In the genomic region with DNA sequence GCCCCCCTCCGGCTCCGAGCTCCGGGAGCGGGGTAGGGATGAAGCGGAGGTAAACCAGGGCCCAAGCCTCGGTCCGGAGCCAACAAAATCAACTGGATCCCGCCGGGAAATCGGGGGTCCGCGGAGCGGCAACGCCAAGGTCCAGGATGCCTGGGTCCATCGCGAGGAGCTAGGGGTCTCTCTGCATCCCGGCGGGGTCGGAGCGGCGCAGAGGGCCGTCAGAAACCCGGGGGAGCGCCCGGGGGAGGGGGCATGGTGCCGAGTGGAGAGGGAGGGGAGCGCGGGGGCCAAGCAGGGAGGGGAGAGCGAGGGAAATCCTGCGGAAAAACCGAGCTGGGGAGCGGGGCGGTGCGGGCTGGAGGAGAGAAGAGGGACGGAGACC, we compare ENCODE assay signal across 16 cellular contexts. TPM values are rescaled to one million over a fixed set of nuclear protein-coding genes. Genes with fewer than 3 reads are reported as not detected.
A peak's percentile ranks its signal among the peaks of the same experiment; 100 is the strongest.
DNase-seq lines count a peak whose midpoint lies in the region; TF ChIP-seq lines count a peak whose summit lies in the region.
"Had no signal": no experiment of that assay in that cellular context is flagged by ENCODE, and none has a peak within 500 bp of the region (broad histone marks: within the 10 kb centered on the region; RNA-seq: fewer than 3 reads in every experiment).

No MANE protein-coding gene starts in this region.

- H3K27ac Mint-ChIP-seq in nephron = no peak overlapping the region
- no peak overlapping the region for H3K27ac Mint-ChIP-seq in activated T-helper 2 cell treated with anti-CD3 and anti-CD28 coated beads, Interferon-gamma antibody, Interleukin-2, Interleukin-4, amounts not matched to agents 10 μg/mL and 5 μg/mL and 100 μg/mL, durations not matched to agents 14 hours and 24 hours and 36 hours
- H3K27ac Mint-ChIP-seq: CD8-positive, alpha-beta T cell had no signal

- H3K27me3 ChIP-seq in HUES6 (ENCODE audit: control insufficient read depth, insufficient read depth, low read length) (peaks cover 93% of the 10 kb centered on the region), tibial artery (peaks cover 3 to 65% of the 10 kb centered on the region in 2 donors)

- H3K27me3 Mint-ChIP-seq in nephron (ENCODE audit: low read depth) = peaks cover 41% of the 10 kb centered on the region
- peaks cover 32% of the 10 kb centered on the region for H3K27me3 Mint-ChIP-seq in activated T-helper 2 cell treated with anti-CD3 and anti-CD28 coated beads, Interferon-gamma antibody, Interleukin-2, Interleukin-4, amounts not matched to agents 10 μg/mL and 5 μg/mL and 100 μg/mL, durations not matched to agents 14 hours and 24 hours and 36 hours (ENCODE audit: low read depth)

- peaks cover 39% of the 10 kb centered on the region for H3K4me1 Mint-ChIP-seq in nephron
- no peaks in the 10 kb centered on the region for H3K4me1 Mint-ChIP-seq in activated T-helper 2 cell treated with anti-CD3 and anti-CD28 coated beads, Interferon-gamma antibody, Interleukin-2, Interleukin-4, amounts not matched to agents 10 μg/mL and 5 μg/mL and 100 μg/mL, durations not matched to agents 14 hours and 24 hours and 36 hours (ENCODE audit: low read depth)

- H3K36me3 Mint-ChIP-seq in nephron (ENCODE audit: low read depth) = no peaks in the 10 kb centered on the region
- no peaks in the 10 kb centered on the region for H3K36me3 Mint-ChIP-seq in activated T-helper 2 cell treated with anti-CD3 and anti-CD28 coated beads, Interferon-gamma antibody, Interleukin-2, Interleukin-4, amounts not matched to agents 10 μg/mL and 5 μg/mL and 100 μg/mL, durations not matched to agents 14 hours and 24 hours and 36 hours (ENCODE audit: low read depth)
- H3K36me3 Mint-ChIP-seq: CD8-positive, alpha-beta T cell had no signal

- peak overlapping the region; percentile 95 to 97 (median 97) for H3K4me3 Mint-ChIP-seq in nephron
- H3K4me3 Mint-ChIP-seq in activated T-helper 2 cell treated with anti-CD3 and anti-CD28 coated beads, Interferon-gamma antibody, Interleukin-2, Interleukin-4, amounts not matched to agents 10 μg/mL and 5 μg/mL and 100 μg/mL, durations not matched to agents 14 hours and 24 hours and 36 hours (ENCODE audit: low read depth) = no peak overlapping the region

- H3K4me1 ChIP-seq in HUES6 (ENCODE audit: control insufficient read depth, insufficient read depth, low read length) (peaks cover 18% of the 10 kb centered on the region), tibial artery (peaks cover 0 to 29% (median 18%) of the 10 kb centered on the region in 4 donors)
- H3K4me1 ChIP-seq: SJSA1 had no signal

- H3K27ac ChIP-seq in HUES6 (ENCODE audit: low read depth, low read length) = no peak overlapping the region
- no peak overlapping the region for H3K27ac ChIP-seq in coronary artery
- H3K27ac ChIP-seq in tibial artery = no peak overlapping the region
- H3K27ac ChIP-seq: SJSA1 had no signal

- TF ChIP-seq CTCF in coronary artery (IDR thresholded peaks at IDR 0.05) (no peak), nephron (IDR thresholded peaks at IDR 0.05; ENCODE audit: unreplicated experiment in 3 of 3) (no peak), tibial artery (IDR thresholded peaks at IDR 0.05) (no peak)

- DNase-seq in coronary artery (ENCODE audit: low spot score) = no peak
- no peak for DNase-seq in tibial artery
- no peak for DNase-seq in activated T-helper 2 cell treated with anti-CD3 and anti-CD28 coated beads, Interferon-gamma antibody, Interleukin-2, Interleukin-4, amounts not matched to agents 10 μg/mL and 5 μg/mL and 100 μg/mL, durations not matched to agents 14 hours and 24 hours and 36 hours (ENCODE audit: low spot score)
- DNase-seq in stimulated activated CD8-positive, alpha-beta memory T cell treated with anti-CD3 and anti-CD28 coated beads, Interleukin-4, amount 100 ng/mL, for 48 hours = no peak
- DNase-seq in NCI-H748 treated with DMSO at 0.1 percent for 48 hours (lab: John Stamatoyannopoulos, UW) = no peak
- DNase-seq: activated CD8-positive, alpha-beta memory T cell treated with anti-CD3 and anti-CD28 coated beads for 24 hours; activated naive CD4-positive, alpha-beta T cell; CD8-positive, alpha-beta T cell; central memory CD4-positive, alpha-beta T cell; NCI-H187 treated with DMSO at 0.1 percent for 48 hours; stimulated activated naive CD4-positive, alpha-beta T cell treated with Interleukin-2 at 50 U/mL for 16 hours had no signal

- H3K4me3 ChIP-seq in HUES6 (ENCODE audit: low read depth, low read length) (peak overlapping the region; percentile 58), coronary artery (peak overlapping the region; percentile 70), tibial artery (peak overlapping the region; percentile 18 to 39)
- H3K4me3 ChIP-seq: SJSA1 had no signal

- intact Hi-C loops in tibial artery (cut with DNase I; ENCODE audit: low total_unique reads) = no loop called here
- intact Hi-C loops in activated T-helper 2 cell treated with anti-CD3 and anti-CD28 coated beads, Interferon-gamma antibody, Interleukin-2, Interleukin-4, amounts not matched to agents 10 μg/mL and 5 μg/mL and 100 μg/mL, durations not matched to agents 14 hours and 24 hours and 36 hours (cut with micrococcal nuclease) = no loop called here

- H3K36me3 ChIP-seq in HUES6 (ENCODE audit: control insufficient read depth, insufficient read depth, low read length) (no peaks in the 10 kb centered on the region), tibial artery (no peaks in the 10 kb centered on the region)
- H3K36me3 ChIP-seq: SJSA1 had no signal

- H3K9ac ChIP-seq in HUES6 (ENCODE audit: low read length) = no peak overlapping the region

- H3K9me3 Mint-ChIP-seq in nephron = no peaks in the 10 kb centered on the region
- H3K9me3 Mint-ChIP-seq in activated T-helper 2 cell treated with anti-CD3 and anti-CD28 coated beads, Interferon-gamma antibody, Interleukin-2, Interleukin-4, amounts not matched to agents 10 μg/mL and 5 μg/mL and 100 μg/mL, durations not matched to agents 14 hours and 24 hours and 36 hours = no peaks in the 10 kb centered on the region
- H3K9me3 Mint-ChIP-seq: CD8-positive, alpha-beta T cell had no signal

- H3K9me3 ChIP-seq in HUES6 (ENCODE audit: control insufficient read depth, insufficient read depth, low read depth, low read length) = no peaks in the 10 kb centered on the region
- no peaks in the 10 kb centered on the region for H3K9me3 ChIP-seq in tibial artery

RNA-seq across cellular contexts. Expression of a gene that starts 51.8 kb away (rescaled TPM):
- total RNA-seq in activated T-helper 2 cell treated with anti-CD3 and anti-CD28 coated beads, Interferon-gamma antibody, Interleukin-2, Interleukin-4, amounts not matched to agents 10 μg/mL and 5 μg/mL and 100 μg/mL, durations not matched to agents 14 hours and 24 hours and 36 hours = not detected in 2 replicates
- total RNA-seq: CD8-positive, alpha-beta T cell; epithelial cell of proximal tubule; renal cortical epithelial cell; SJSA1 had no signal
